In genomic region chr5:106135473-106135872, GRCh38 we compare ENCODE assay signal across 17 cellular contexts.
DNase-seq lines count a peak whose midpoint lies in the region; ATAC-seq and TF ChIP-seq lines count a peak whose summit lies in the region.
"Had no signal": no experiment of that assay in that cellular context is flagged by ENCODE, and none has a peak within 500 bp of the region (broad histone marks: within the 10 kb centered on the region; RNA-seq: fewer than 3 reads in every experiment).

No MANE protein-coding gene starts in this region.

- H3K27ac ChIP-seq in A673 (ENCODE audit: low read depth, low read length, poor library complexity, severe bottlenecking), result peak overlapping the region; percentile 58
- H3K27ac ChIP-seq in KMS-11, result no peak overlapping the region
- no peak overlapping the region for H3K27ac ChIP-seq in H9 (ENCODE audit: insufficient read length, low read depth, low read length)
- H3K27ac ChIP-seq: BLaER1 treated with 17β-estradiol and CSF1 and Interleukin-3, amounts not matched to agents 10 nM and 100 nM had no signal

- H3K4me3 Mint-ChIP-seq in mesothelial cell of epicardium (no peak overlapping the region), H9 (no peak overlapping the region)
- no peak overlapping the region for H3K4me3 Mint-ChIP-seq in effector memory CD8-positive, alpha-beta T cell
- H3K4me3 Mint-ChIP-seq: B cell; CD8-positive, alpha-beta T cell; IgD-negative memory B cell had no signal

- no peak overlapping the region for H3T11ph ChIP-seq in H9 (ENCODE audit: low read length)

- H3K36me3 Mint-ChIP-seq in mesothelial cell of epicardium, result peaks cover 3% of the 10 kb centered on the region
- no peaks in the 10 kb centered on the region for H3K36me3 Mint-ChIP-seq in H9 (ENCODE audit: insufficient read depth in 1 of 3, low read depth in 3 of 3)
- H3K36me3 Mint-ChIP-seq in effector memory CD8-positive, alpha-beta T cell (ENCODE audit: insufficient read depth), result peaks cover 2% of the 10 kb centered on the region
- H3K36me3 Mint-ChIP-seq: CD8-positive, alpha-beta T cell; IgD-negative memory B cell had no signal

- H4K20me1 ChIP-seq in KMS-11 (ENCODE audit: insufficient read depth) (no peaks in the 10 kb centered on the region), H9 (ENCODE audit: control insufficient read depth, insufficient read depth, insufficient read length) (no peaks in the 10 kb centered on the region)
- H4K20me1 ChIP-seq: BLaER1 treated with 17β-estradiol and CSF1 and Interleukin-3, amounts not matched to agents 10 nM and 100 nM had no signal

- ATAC-seq in GM18868 (IDR thresholded peaks at IDR 0.05; ENCODE audit: unreplicated experiment), result peak; percentile 59
- no peak for ATAC-seq in effector memory CD8-positive, alpha-beta T cell (replicated peaks)
- ATAC-seq in GM18502 (IDR thresholded peaks at IDR 0.05; ENCODE audit: poor library complexity, unreplicated experiment), result no peak
- ATAC-seq: CD8-positive, alpha-beta T cell had no signal

- no peaks in the 10 kb centered on the region for H3K79me1 ChIP-seq in H9 (ENCODE audit: insufficient read depth, low read depth, low read length, poor library complexity, severe bottlenecking)

- CTCF ChIA-PET in A673 (lab: Charles Lee), result no interaction called here

- H2BK20ac ChIP-seq in H9 (ENCODE audit: low read depth, low read length, poor library complexity, severe bottlenecking), result no peak overlapping the region

- no peak overlapping the region for H2BK120ac ChIP-seq in H9 (ENCODE audit: low read depth, low read length, poor library complexity, severe bottlenecking)

- H4K8ac ChIP-seq in H9 (replicated peaks; ENCODE audit: insufficient read length, low read depth, low read length), result no peak overlapping the region

- H3K23ac ChIP-seq in H9 (ENCODE audit: insufficient read length, low read depth, low read length), result no peak overlapping the region

- H3K27me3 ChIP-seq in A673 (replicated peaks; ENCODE audit: insufficient read depth, low read depth, low read length, poor library complexity) (no peaks in the 10 kb centered on the region), KMS-11 (ENCODE audit: insufficient read depth, low read depth) (no peaks in the 10 kb centered on the region), H9 (ENCODE audit: insufficient read depth, low read length) (no peaks in the 10 kb centered on the region)
- H3K27me3 ChIP-seq: BLaER1 treated with 17β-estradiol and CSF1 and Interleukin-3, amounts not matched to agents 10 nM and 100 nM had no signal

- BruUV-seq in A673 (replicated peaks; lab: Mats Ljungman, UMichigan), result no TSS peak

- H3K4me3 ChIP-seq in A673 (ENCODE audit: low read depth, low read length, poor library complexity, severe bottlenecking) (no peak overlapping the region), KMS-11 (IDR thresholded peaks at IDR 0.05; ENCODE audit: insufficient read depth, low read depth, low read length) (no peak overlapping the region)
- H3K4me3 ChIP-seq: BLaER1 treated with 17β-estradiol and CSF1 and Interleukin-3, amounts not matched to agents 10 nM and 100 nM; HAP-1 had no signal

- no peaks in the 10 kb centered on the region for H3K9me3 ChIP-seq in A673 (ENCODE audit: low read depth, low read length, poor library complexity, severe bottlenecking)
- no peaks in the 10 kb centered on the region for H3K9me3 ChIP-seq in H9 (ENCODE audit: control insufficient read depth, low read depth, low read length)
- H3K9me3 ChIP-seq: BLaER1 treated with 17β-estradiol and CSF1 and Interleukin-3, amounts not matched to agents 10 nM and 100 nM; HAP-1 had no signal

- H3K23me2 ChIP-seq in H9 (ENCODE audit: insufficient read length, low read depth, low read length, poor library complexity, severe bottlenecking), result no peaks in the 10 kb centered on the region

- peak overlapping the region; percentile 35 for H3K4me2 ChIP-seq in KMS-11
- no peak overlapping the region for H3K4me2 ChIP-seq in H9 (ENCODE audit: insufficient read depth, insufficient read length, low read length)
- H3K4me2 ChIP-seq: BLaER1 treated with 17β-estradiol and CSF1 and Interleukin-3, amounts not matched to agents 10 nM and 100 nM had no signal

- no peak overlapping the region for H2AFZ ChIP-seq in KMS-11 (ENCODE audit: low read depth)
- no peak overlapping the region for H2AFZ ChIP-seq in H9 (ENCODE audit: low read length)

- H3K4ac ChIP-seq in H9 (ENCODE audit: low read depth, low read length), result no peak overlapping the region

- H3K9ac ChIP-seq in KMS-11 (no peak overlapping the region), H9 (ENCODE audit: extremely low read depth, insufficient read length, low read length) (no peak overlapping the region)
- H3K9ac ChIP-seq: BLaER1 treated with 17β-estradiol and CSF1 and Interleukin-3, amounts not matched to agents 10 nM and 100 nM had no signal

- no peak overlapping the region for H2BK15ac ChIP-seq in H9 (ENCODE audit: low read depth, low read length)

- TF ChIP-seq CTCF in A673 (conservative IDR thresholded peaks at IDR 0.05; ENCODE audit: low read depth, low read length) (no peak), KMS-11 (conservative IDR thresholded peaks at IDR 0.05; ENCODE audit: low read depth, low read length) (no peak), mesothelial cell of epicardium (IDR thresholded peaks at IDR 0.05; ENCODE audit: unreplicated experiment) (no peak), H9 (conservative IDR thresholded peaks at IDR 0.05) (no peak)

- H2BK12ac ChIP-seq in H9 (ENCODE audit: insufficient read length, low read depth, low read length), result no peak overlapping the region

- H3K56ac ChIP-seq in H9 (ENCODE audit: insufficient read length, low read depth, low read length), result no peak overlapping the region

- no peaks in the 10 kb centered on the region for H3K27me3 Mint-ChIP-seq in mesothelial cell of epicardium (ENCODE audit: low read depth)
- H3K27me3 Mint-ChIP-seq in H9 (ENCODE audit: low read depth), result no peaks in the 10 kb centered on the region
- H3K27me3 Mint-ChIP-seq in effector memory CD8-positive, alpha-beta T cell, result no peaks in the 10 kb centered on the region
- H3K27me3 Mint-ChIP-seq: B cell, IgD-negative memory B cell had no signal

- H2AK5ac ChIP-seq in H9 (ENCODE audit: insufficient read length, low read length), result no peak overlapping the region

- POLR2A ChIA-PET in A673 (lab: Charles Lee; ENCODE audit: low non-redundant PET), result no interaction called here

- H3K18ac ChIP-seq in H9 (ENCODE audit: insufficient read length, low read depth, low read length), result no peak overlapping the region

- no CpG with 5 or more reads among the region's 1 CpG for WGBS in H9 (ENCODE audit: extremely low coverage, insufficient read length, low lambda C conversion rate)

- intact Hi-C loops in A673 (cut with micrococcal nuclease; ENCODE audit: unreplicated experiment), result no loop called here

- H3K27ac Mint-ChIP-seq in mesothelial cell of epicardium (peak overlapping the region; percentile 75), H9 (peak overlapping the region in 1 of 3 experiments; percentile 48; a peak in 1 of 7 replicates)
- H3K27ac Mint-ChIP-seq in effector memory CD8-positive, alpha-beta T cell, result no peak overlapping the region
- H3K27ac Mint-ChIP-seq: B cell; CD8-positive, alpha-beta T cell; IgD-negative memory B cell had no signal

- H3K79me2 ChIP-seq in KMS-11 (ENCODE audit: insufficient read depth, low read depth), result no peaks in the 10 kb centered on the region
- no peaks in the 10 kb centered on the region for H3K79me2 ChIP-seq in H9 (ENCODE audit: insufficient read depth, low read length)

- H3K4me1 ChIP-seq in A673 (ENCODE audit: insufficient read depth, low read length, poor library complexity, severe bottlenecking) (peaks cover 34% of the 10 kb centered on the region), KMS-11 (ENCODE audit: low read depth, poor library complexity, severe bottlenecking) (peaks cover 42% of the 10 kb centered on the region), H9 (ENCODE audit: insufficient read depth, low read length) (no peaks in the 10 kb centered on the region)
- H3K4me1 ChIP-seq: BLaER1 treated with 17β-estradiol and CSF1 and Interleukin-3, amounts not matched to agents 10 nM and 100 nM; HAP-1 had no signal

- H3K4me1 Mint-ChIP-seq in mesothelial cell of epicardium, result peaks cover 34% of the 10 kb centered on the region
- H3K4me1 Mint-ChIP-seq in H9, result peaks cover under 1 to 2% of the 10 kb centered on the region in 2 experiments; a peak in 1 of 4 replicates
- no peaks in the 10 kb centered on the region for H3K4me1 Mint-ChIP-seq in effector memory CD8-positive, alpha-beta T cell (ENCODE audit: low read depth in 2 of 2)
- H3K4me1 Mint-ChIP-seq: B cell, IgD-negative memory B cell had no signal

- no peak overlapping the region for H2BK5ac ChIP-seq in H9 (ENCODE audit: insufficient read length, low read length)

- no peak overlapping the region for H4K91ac ChIP-seq in H9 (ENCODE audit: insufficient read length, low read depth, low read length)

- H3K36me3 ChIP-seq in A673 (ENCODE audit: insufficient read depth, low read length, poor library complexity, severe bottlenecking) (no peaks in the 10 kb centered on the region), KMS-11 (ENCODE audit: insufficient read depth) (no peaks in the 10 kb centered on the region)
- H3K36me3 ChIP-seq: BLaER1 treated with 17β-estradiol and CSF1 and Interleukin-3, amounts not matched to agents 10 nM and 100 nM; HAP-1 had no signal

- peak; percentile 35 for DNase-seq in A673 (ENCODE audit: low spot score)
- DNase-seq in mesothelial cell of epicardium (ENCODE audit: low spot score in 2 of 2, unreplicated experiment in 2 of 2), result no peak
- DNase-seq in H9, result no peak
- no peak for DNase-seq in effector memory CD8-positive, alpha-beta T cell
- DNase-seq: 8988T; Calu3; CD8-positive, alpha-beta T cell; DMS79 treated with DMSO at 0.1 percent for 48 hours; GF-D8; KBM-7 had no signal

- H4K5ac ChIP-seq in H9 (ENCODE audit: insufficient read length, low read depth, low read length), result no peak overlapping the region

- no peak overlapping the region for H3K14ac ChIP-seq in H9 (ENCODE audit: insufficient read depth, low read length)

- peaks cover 14% of the 10 kb centered on the region for H3K9me3 Mint-ChIP-seq in mesothelial cell of epicardium
- H3K9me3 Mint-ChIP-seq in H9, result no peaks in the 10 kb centered on the region; a peak in 1 of 5 replicates
- peaks cover 0 to 4% of the 10 kb centered on the region in 2 donors for H3K9me3 Mint-ChIP-seq in effector memory CD8-positive, alpha-beta T cell
